Comparison of ENCODE assay signal across 1 cellular context in genomic region chr17:64129765-64130558, GRCh38.
TF ChIP-seq lines count a peak whose summit lies in the region.

Gene ERN1, minus strand, starts transcription at chr17:64130144. Its CDS starts 115 bp downstream, at chr17:64130029.

TF ChIP-seq in K562, 482 proteins besides CTCF, POLR2A, EP300 and RAD21 (continued from another document and continues in another):
- peak; percentile 40; the same call in 1 of the 2 replicates for TF ChIP-seq ZBTB40 (IDR thresholded peaks at IDR 0.05)
- TF ChIP-seq ZBTB40 (CRISPR knock-in tag; IDR thresholded peaks at IDR 0.05), result no peak
- no peak for TF ChIP-seq ETS2 (tag; IDR thresholded peaks at IDR 0.05; ENCODE audit: borderline replicate concordance, poor library complexity, severe bottlenecking)
- TF ChIP-seq NCOR1 (IDR thresholded peaks at IDR 0.05), result peak; percentile 19; the same call in 1 of the 2 replicates
- TF ChIP-seq NR2C2 (CRISPR knock-in tag; IDR thresholded peaks at IDR 0.05), result no peak
- TF ChIP-seq NR2C2 (tag; IDR thresholded peaks at IDR 0.05), result no peak; the same call in 1 of the 2 replicates
- no peak for TF ChIP-seq ZNF778 (CRISPR knock-in tag; IDR thresholded peaks at IDR 0.05)
- no peak for TF ChIP-seq KLF6 (CRISPR knock-in tag; IDR thresholded peaks at IDR 0.05; ENCODE audit: borderline replicate concordance)
- no peak for TF ChIP-seq ZNF586 (CRISPR knock-in tag; conservative IDR thresholded peaks at IDR 0.05)
- TF ChIP-seq ARID3B (CRISPR knock-in tag; IDR thresholded peaks at IDR 0.05; ENCODE audit: borderline replicate concordance), result peak; percentile 32; the same call in 1 of the 2 replicates
- no peak for TF ChIP-seq ARHGAP35 (IDR thresholded peaks at IDR 0.05; ENCODE audit: partially characterized antibody)
- TF ChIP-seq CHD2 (IDR thresholded peaks at IDR 0.05; ENCODE audit: low read depth, low read length), result no peak
- TF ChIP-seq ESRRB (CRISPR knock-in tag; IDR thresholded peaks at IDR 0.05; ENCODE audit: borderline replicate concordance), result no peak
- TF ChIP-seq VEZF1 (CRISPR knock-in tag; IDR thresholded peaks at IDR 0.05), result peak; percentile 77
- no peak for TF ChIP-seq HBP1 (CRISPR knock-in tag; IDR thresholded peaks at IDR 0.05)
- peak; percentile 50 for TF ChIP-seq CCNT2 (IDR thresholded peaks at IDR 0.05; ENCODE audit: borderline replicate concordance, extremely low read depth, insufficient read length, low read depth, low read length)
- TF ChIP-seq ZNF507 (tag; conservative IDR thresholded peaks at IDR 0.05), result no peak
- TF ChIP-seq ZNF146 (CRISPR knock-in tag; IDR thresholded peaks at IDR 0.05; ENCODE audit: unreplicated experiment), result no peak
- TF ChIP-seq CSDE1 (IDR thresholded peaks at IDR 0.05), result no peak
- TF ChIP-seq ZNF551 (CRISPR knock-in tag; IDR thresholded peaks at IDR 0.05), result no peak
- TF ChIP-seq SMAD3 (CRISPR knock-in tag; conservative IDR thresholded peaks at IDR 0.05), result no peak
- TF ChIP-seq ZNF384 (IDR thresholded peaks at IDR 0.05; ENCODE audit: low read depth, low read length), result no peak
- peak; percentile 89; the same call in 1 of the 2 replicates for TF ChIP-seq PHF8 (IDR thresholded peaks at IDR 0.05; ENCODE audit: borderline replicate concordance, low read length)
- peak; percentile 85 for TF ChIP-seq CXXC5 (CRISPR knock-in tag; IDR thresholded peaks at IDR 0.05)
- TF ChIP-seq NR3C1 (CRISPR knock-in tag; IDR thresholded peaks at IDR 0.05), result 0 out of 2 replicates have a peak, but pooled peaks have one; percentile 33
- no peak; the same call in 1 of the 2 replicates for TF ChIP-seq SMC3 (conservative IDR thresholded peaks at IDR 0.05; ENCODE audit: insufficient read depth, low read depth, low read length)
- no peak for TF ChIP-seq GTF3C2 (IDR thresholded peaks at IDR 0.05; ENCODE audit: borderline replicate concordance, extremely low read depth, insufficient read length)
- no peak for TF ChIP-seq GATAD2A (IDR thresholded peaks at IDR 0.05)
- TF ChIP-seq TFAP4 (CRISPR knock-in tag; IDR thresholded peaks at IDR 0.05; ENCODE audit: borderline replicate concordance), result peak; percentile 8; the same call in 1 of the 2 replicates
- TF ChIP-seq ZNF717 (CRISPR knock-in tag; IDR thresholded peaks at IDR 0.05), result no peak
- TF ChIP-seq CCAR2 (IDR thresholded peaks at IDR 0.05; ENCODE audit: low read depth, low read length), result no peak
- no peak for TF ChIP-seq ZNF3 (CRISPR knock-in tag; IDR thresholded peaks at IDR 0.05)
- no peak for TF ChIP-seq FOXA1 (IDR thresholded peaks at IDR 0.05; ENCODE audit: borderline replicate concordance)
- no peak for TF ChIP-seq TSHZ1 (CRISPR knock-in tag; IDR thresholded peaks at IDR 0.05)
- peak; percentile 88 for TF ChIP-seq TAF1 (IDR thresholded peaks at IDR 0.05; ENCODE audit: control insufficient read depth, extremely low read depth, insufficient read depth, low read length, severe bottlenecking)
- TF ChIP-seq ZNF780A (CRISPR knock-in tag; IDR thresholded peaks at IDR 0.05), result no peak
- TF ChIP-seq BRF1 (IDR thresholded peaks at IDR 0.05; ENCODE audit: borderline replicate concordance, extremely low read depth, insufficient read length), result no peak
- TF ChIP-seq JUN (IDR thresholded peaks at IDR 0.05; ENCODE audit: borderline replicate concordance, low read depth, low read length), result no peak; the same call in 1 of the 2 replicates
- TF ChIP-seq JUN (CRISPR knock-in tag; IDR thresholded peaks at IDR 0.05; ENCODE audit: borderline replicate concordance), result peak; percentile 88
